In the genomic region with DNA sequence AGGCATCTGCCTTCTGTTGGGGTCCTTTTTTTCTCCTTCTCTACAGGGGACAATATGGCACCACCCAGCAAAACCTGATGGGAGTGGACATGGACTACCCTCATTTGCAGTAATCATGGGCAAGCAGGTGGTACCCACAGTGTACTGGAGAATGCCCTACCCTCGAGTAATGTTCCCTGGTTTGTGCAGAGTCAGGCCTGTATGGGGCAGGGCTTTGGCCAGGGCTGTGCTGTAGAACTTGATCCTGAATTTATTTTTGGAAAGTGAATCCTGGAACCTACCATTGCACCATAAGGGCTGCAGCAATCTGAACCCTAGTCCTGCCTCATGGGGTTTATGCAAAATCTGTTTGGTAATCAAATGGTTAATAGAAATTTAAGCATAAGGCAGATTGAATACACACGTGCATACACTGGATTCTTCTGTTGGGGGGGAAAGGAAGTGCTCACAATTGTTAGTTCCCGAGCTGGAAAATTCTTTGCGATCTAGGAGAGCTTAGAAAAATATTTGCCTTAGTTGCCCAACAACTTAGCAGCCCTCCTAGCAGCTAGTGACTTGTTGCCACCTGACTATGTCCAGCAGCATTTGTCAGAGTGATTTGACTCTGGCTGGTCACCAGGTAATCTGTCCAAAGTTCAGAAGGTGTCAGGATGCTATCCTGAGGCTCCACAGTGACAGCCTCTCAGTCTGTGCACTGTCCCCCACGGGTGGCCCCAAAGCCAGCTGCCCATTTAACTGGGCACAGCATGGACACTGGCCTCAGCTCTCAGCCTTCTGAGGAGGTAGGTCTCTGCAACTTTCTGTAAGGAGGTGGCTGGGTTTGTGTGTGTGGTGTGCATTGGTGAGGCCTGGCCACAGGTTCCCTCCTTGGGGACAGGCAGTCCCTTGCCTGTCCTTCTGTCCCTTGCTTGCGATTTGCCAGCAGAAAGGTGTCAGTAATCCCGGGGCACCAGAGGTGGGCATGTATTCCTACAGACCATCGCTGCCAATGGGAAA, we compare ENCODE assay signal across 14 cellular contexts. TPM values are rescaled to one million over a fixed set of nuclear protein-coding genes. Genes with fewer than 3 reads are reported as not detected.
DNase-seq lines count a peak whose midpoint lies in the region; ATAC-seq lines count a peak whose summit lies in the region.
"Had no signal": no experiment of that assay in that cellular context is flagged by ENCODE, and none has a peak within 500 bp of the region (broad histone marks: within the 10 kb centered on the region; RNA-seq: fewer than 3 reads in every experiment).

No MANE protein-coding gene starts in this region.

- 44% methylated on average over 8 of the region's 8 CpGs for WGBS in urinary bladder

- H3K36me3 ChIP-seq in urinary bladder (ENCODE audit: insufficient read depth) = no peaks in the 10 kb centered on the region
- H3K36me3 ChIP-seq: Peyer's patch had no signal

- H3K4me1 Mint-ChIP-seq in activated CD8-positive, alpha-beta memory T cell treated with anti-CD3 and anti-CD28 coated beads, Interleukin-2, amount 10 ng/mL, durations not matched to agents 7 days and 5 days = peaks cover 52% of the 10 kb centered on the region
- H3K4me1 Mint-ChIP-seq: natural killer cell had no signal

- H3K27ac Mint-ChIP-seq in activated CD8-positive, alpha-beta memory T cell treated with anti-CD3 and anti-CD28 coated beads, Interleukin-2, amount 10 ng/mL, durations not matched to agents 7 days and 5 days = no peak overlapping the region
- H3K27ac Mint-ChIP-seq: natural killer cell had no signal

- H3K27ac ChIP-seq in urinary bladder (ENCODE audit: low read depth) = peak overlapping the region; percentile 1

- peaks cover 2% of the 10 kb centered on the region for H3K4me1 ChIP-seq in urinary bladder (ENCODE audit: insufficient read depth)

- H3K4me3 Mint-ChIP-seq in activated CD8-positive, alpha-beta memory T cell treated with anti-CD3 and anti-CD28 coated beads, Interleukin-2, amount 10 ng/mL, durations not matched to agents 7 days and 5 days = no peak overlapping the region
- H3K4me3 Mint-ChIP-seq: natural killer cell had no signal

- H3K4me3 ChIP-seq in urinary bladder (ENCODE audit: low read depth, low read length) = no peak overlapping the region

- CTCF ChIA-PET in activated CD8-positive, alpha-beta memory T cell treated with anti-CD3 and anti-CD28 coated beads, Interleukin-2, amount 10 ng/mL, durations not matched to agents 7 days and 5 days (lab: Charles Lee) = interaction anchor here (1.2 kb wide), 1 partner anchor 51 kb away, joined by 3 read pairs; no protein-coding TSS in a partner anchor

- peak; percentile 50 for DNase-seq in activated CD8-positive, alpha-beta memory T cell treated with anti-CD3 and anti-CD28 coated beads for 24 hours
- DNase-seq in activated CD8-positive, alpha-beta memory T cell treated with anti-CD3 and anti-CD28 coated beads, Interleukin-2, amount 10 ng/mL, durations not matched to agents 7 days and 5 days = no peak
- DNase-seq in fibroblast of peridontal ligament (ENCODE audit: extremely low read depth) = peak; percentile 40
- peak; percentile 76 for DNase-seq in myocyte (ENCODE audit: low read depth)
- no peak for DNase-seq in T-helper 1 cell
- DNase-seq: central memory CD4-positive, alpha-beta T cell; GDM1; natural killer cell; NCI-H1930; stimulated activated CD4-positive, alpha-beta T cell treated with anti-CD3 and anti-CD28 coated beads, Interleukin-4, amount 100 ng/mL, for 1 hour had no signal

- peaks cover 18% of the 10 kb centered on the region for H3K36me3 Mint-ChIP-seq in activated CD8-positive, alpha-beta memory T cell treated with anti-CD3 and anti-CD28 coated beads, Interleukin-2, amount 10 ng/mL, durations not matched to agents 7 days and 5 days
- H3K36me3 Mint-ChIP-seq: natural killer cell had no signal

- H3K9me3 Mint-ChIP-seq in activated CD8-positive, alpha-beta memory T cell treated with anti-CD3 and anti-CD28 coated beads, Interleukin-2, amount 10 ng/mL, durations not matched to agents 7 days and 5 days (ENCODE audit: low read depth) = no peaks in the 10 kb centered on the region
- H3K9me3 Mint-ChIP-seq: natural killer cell had no signal

- no peaks in the 10 kb centered on the region for H3K27me3 Mint-ChIP-seq in activated CD8-positive, alpha-beta memory T cell treated with anti-CD3 and anti-CD28 coated beads, Interleukin-2, amount 10 ng/mL, durations not matched to agents 7 days and 5 days

- ATAC-seq in activated CD8-positive, alpha-beta memory T cell treated with anti-CD3 and anti-CD28 coated beads, Interleukin-2, amount 10 ng/mL, durations not matched to agents 7 days and 5 days = no peak
- no peak for ATAC-seq in HG03378 (IDR thresholded peaks at IDR 0.05; ENCODE audit: unreplicated experiment)
- no peak for ATAC-seq in HG03520 (IDR thresholded peaks at IDR 0.05; ENCODE audit: unreplicated experiment)
- ATAC-seq: natural killer cell had no signal

RNA-seq across cellular contexts. Expression of a gene that starts 8.3 kb away (rescaled TPM):
- total RNA-seq in activated CD8-positive, alpha-beta memory T cell treated with anti-CD3 and anti-CD28 coated beads, Interleukin-2, amount 10 ng/mL, durations not matched to agents 7 days and 5 days = 10 to 100 TPM; 39.2 to 57.0 TPM
- total RNA-seq in myocyte (4.3 and 4.9 TPM in 2 replicates), urinary bladder (12.2 TPM)
- 4.0 TPM for polyA plus RNA-seq in myocyte (2012)
- polyA plus RNA-seq in urinary bladder = 13.5 TPM

Comparison
In these comparisons a context has a peak if more than half of its experiments do, and no peak if none do; other contexts are left out.
1. DNase-seq: peak in activated CD8-positive, alpha-beta memory T cell treated with anti-CD3 and anti-CD28 coated beads for 24 hours (single experiment), fibroblast of peridontal ligament (single experiment) and myocyte (single experiment); none in activated CD8-positive, alpha-beta memory T cell treated with anti-CD3 and anti-CD28 coated beads, Interleukin-2, amount 10 ng/mL, durations not matched to agents 7 days and 5 days (single experiment) and T-helper 1 cell (0 of 5).